ENCODE assay signal across 20 cellular contexts in genomic region chr16:1073262-1073558, GRCh38. TPM values are rescaled to one million over a fixed set of nuclear protein-coding genes. Genes with fewer than 3 reads are reported as not detected.
"Had no signal": no experiment of that assay in that cellular context is flagged by ENCODE, and none has a peak within 500 bp of the region (broad histone marks: within the 10 kb centered on the region; RNA-seq: fewer than 3 reads in every experiment).

No MANE protein-coding gene starts in this region.

- FAIRE-seq: RCC 7860 had no signal

- H3K9me3 ChIP-seq: SK-N-SH had no signal

- H3K4me2 ChIP-seq: SK-N-SH had no signal

- H3K9me2 ChIP-seq: SK-N-SH had no signal

- H3K9ac ChIP-seq: SK-N-SH had no signal

- DNase-seq: KBM-7, NCI-H1092 treated with DMSO at 0.1 percent for 48 hours, NCI-H1436, NCI-H187, NCI-H2029, NCI-H2081 treated with DMSO at 0.1 percent for 48 hours, NCI-H2171, NCI-H226, NCI-H446, NCI-H510A, NCI-H524 treated with DMSO at 0.1 percent for 48 hours, NCI-H774, RPMI8226, SHP77, SK-N-SH had no signal

RNA-seq across cellular contexts. Expression of gene SSTR5, which starts 0.7 kb away (rescaled TPM):
- total RNA-seq: HT1080, MCF 10A, SK-MEL-5 had no signal
- polyA plus RNA-seq: SK-N-SH had no signal

RNA-seq across cellular contexts. Expression of gene C1QTNF8, which starts 22.8 kb away (rescaled TPM):
- total RNA-seq: HT1080, LHCN-M2, MCF 10A, SK-MEL-5 had no signal
- polyA plus RNA-seq: SK-N-SH had no signal
